In genomic region chr18:950882-951539, GRCh38 we compare ENCODE assay signal across 18 cellular contexts. TPM values are rescaled to one million over a fixed set of nuclear protein-coding genes. Genes with fewer than 3 reads are reported as not detected.
"Had no signal": no experiment of that assay in that cellular context is flagged by ENCODE, and none has a peak within 500 bp of the region (broad histone marks: within the 10 kb centered on the region; RNA-seq: fewer than 3 reads in every experiment).

No MANE protein-coding gene starts in this region.

- DNase-seq: activated CD4-positive, alpha-beta T cell treated with anti-CD3 and anti-CD28 coated beads, Interleukin-2, amount 50 U/mL, for 4 hours; activated CD8-positive, alpha-beta memory T cell treated with anti-CD3 and anti-CD28 coated beads, Interleukin-2, amount 10 ng/mL, durations not matched to agents 7 days and 5 days; activated gamma-delta T cell; activated naive CD8-positive, alpha-beta T cell treated with anti-CD3 and anti-CD28 coated beads for 36 hours; activated T-cell treated with anti-CD3 and anti-CD28 coated beads, Interleukin-2, amount 50 U/mL, for 4 hours; effector CD4-positive, alpha-beta T cell; natural killer cell; nucleus accumbens; sigmoid colon; stimulated activated CD4-positive, alpha-beta T cell treated with anti-CD3 and anti-CD28 coated beads, Interleukin-12 subunit alpha, Interleukin-12 subunit beta, amount 100 ng/mL, for 4 hours; stimulated activated CD4-positive, alpha-beta T cell treated with anti-CD3 and anti-CD28 coated beads, Interleukin-2, amount 100 ng/mL, for 48 hours; stimulated activated naive CD4-positive, alpha-beta T cell treated with Interleukin-2 at 50 U/mL for 16 hours had no signal

- H3K27ac ChIP-seq: gastroesophageal sphincter, prostate gland, sigmoid colon had no signal

- H3K27me3 ChIP-seq: sigmoid colon had no signal

- H3K4me1 ChIP-seq: gastroesophageal sphincter, prostate gland, sigmoid colon had no signal

- H3K4me3 ChIP-seq: gastroesophageal sphincter, lung, prostate gland, sigmoid colon had no signal

- H3K9me3 ChIP-seq: gastroesophageal sphincter, prostate gland, sigmoid colon had no signal

- H3K36me3 ChIP-seq: gastroesophageal sphincter, prostate gland, sigmoid colon had no signal

- ATAC-seq: activated CD4-positive, CD25-positive, alpha-beta regulatory T cell treated with anti-CD3 and anti-CD28 coated beads, Interleukin-2, amount 50 U/mL, for 24 hours; activated CD8-positive, alpha-beta memory T cell treated with anti-CD3 and anti-CD28 coated beads, Interleukin-2, amount 10 ng/mL, durations not matched to agents 7 days and 5 days; activated T-cell treated with anti-CD3 and anti-CD28 coated beads, Interleukin-2, amount 50 U/mL, for 4 hours; gastroesophageal sphincter; natural killer cell had no signal

RNA-seq across cellular contexts. Expression of gene ADCYAP1, which starts 46.3 kb away (rescaled TPM):
- total RNA-seq: activated CD8-positive, alpha-beta memory T cell treated with anti-CD3 and anti-CD28 coated beads, Interleukin-2, amount 10 ng/mL, durations not matched to agents 7 days and 5 days; activated naive CD8-positive, alpha-beta T cell treated with anti-CD3 and anti-CD28 coated beads for 36 hours; activated T-cell treated with anti-CD3 and anti-CD28 coated beads, Interleukin-2, amount 50 U/mL, for 4 hours; endothelial cell of umbilical vein; kidney epithelial cell had no signal
- polyA plus RNA-seq: endothelial cell of umbilical vein had no signal
